In the genomic region with DNA sequence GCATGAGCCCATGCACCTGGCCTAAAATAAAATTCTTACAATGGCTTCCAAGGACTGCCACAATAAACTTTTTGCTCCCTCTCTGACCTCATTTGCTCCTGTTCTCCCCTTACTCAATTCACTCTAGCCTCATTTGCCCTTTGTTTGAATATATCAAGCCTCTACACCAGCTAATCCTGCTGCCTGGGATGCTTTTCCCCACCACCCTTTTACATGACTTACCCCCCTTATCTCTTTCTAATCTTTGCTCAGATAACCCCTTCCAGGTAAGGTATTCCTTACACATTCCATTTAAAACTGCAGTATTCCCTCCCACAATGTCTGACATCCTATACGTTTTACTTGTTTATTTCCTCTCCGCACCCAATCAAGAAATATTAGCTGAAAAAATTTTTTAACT, we compare ENCODE assay signal across 26 cellular contexts. TPM values are rescaled to one million over a fixed set of nuclear protein-coding genes. Genes with fewer than 3 reads are reported as not detected.
DNase-seq lines count a peak whose midpoint lies in the region; ATAC-seq and TF ChIP-seq lines count a peak whose summit lies in the region.
"Had no signal": no experiment of that assay in that cellular context is flagged by ENCODE, and none has a peak within 500 bp of the region (broad histone marks: within the 10 kb centered on the region; RNA-seq: fewer than 3 reads in every experiment).

No MANE protein-coding gene starts in this region.

- H3K27ac Mint-ChIP-seq in activated T-cell treated with anti-CD3 and anti-CD28 coated beads, Interleukin-2, amount 50 U/mL, for 24 hours, result peak overlapping the region; percentile 54
- H3K27ac Mint-ChIP-seq in CD8-positive, alpha-beta T cell, result peak overlapping the region; percentile 28
- H3K27ac Mint-ChIP-seq in activated T-helper 17 cell treated with anti-CD3 and anti-CD28 coated beads, Interleukin-2, amount 50 U/mL, for 72 hours, result peak overlapping the region; percentile 64
- H3K27ac Mint-ChIP-seq in mesothelial cell of epicardium, result peak overlapping the region; percentile 69

- intact Hi-C loops in CD8-positive, alpha-beta T cell (cut with DNase I, micrococcal nuclease), result no loop called here

- H3K4me1 Mint-ChIP-seq in activated T-cell treated with anti-CD3 and anti-CD28 coated beads, Interleukin-2, amount 50 U/mL, for 24 hours (ENCODE audit: low read depth), result peaks cover 19% of the 10 kb centered on the region
- peaks cover 20% of the 10 kb centered on the region for H3K4me1 Mint-ChIP-seq in CD8-positive, alpha-beta T cell (ENCODE audit: low read depth)
- peaks cover 13% of the 10 kb centered on the region for H3K4me1 Mint-ChIP-seq in activated T-helper 17 cell treated with anti-CD3 and anti-CD28 coated beads, Interleukin-2, amount 50 U/mL, for 72 hours
- H3K4me1 Mint-ChIP-seq in mesothelial cell of epicardium, result peaks cover 6% of the 10 kb centered on the region

- H3K36me3 Mint-ChIP-seq in activated T-cell treated with anti-CD3 and anti-CD28 coated beads, Interleukin-2, amount 50 U/mL, for 24 hours (ENCODE audit: low read depth), result peaks cover 93% of the 10 kb centered on the region
- H3K36me3 Mint-ChIP-seq in CD8-positive, alpha-beta T cell, result peaks cover 83% of the 10 kb centered on the region
- H3K36me3 Mint-ChIP-seq in activated T-helper 17 cell treated with anti-CD3 and anti-CD28 coated beads, Interleukin-2, amount 50 U/mL, for 72 hours (ENCODE audit: low read depth), result peaks cover 100% of the 10 kb centered on the region
- H3K36me3 Mint-ChIP-seq in mesothelial cell of epicardium, result peaks cover 34% of the 10 kb centered on the region

- no peaks in the 10 kb centered on the region for H3K9me3 ChIP-seq in CD8-positive, alpha-beta T cell (ENCODE audit: low read length)
- H3K9me3 ChIP-seq: BLaER1 treated with 17β-estradiol and CSF1 and Interleukin-3, amounts not matched to agents 10 nM and 100 nM; HAP-1; SJCRH30 had no signal

- no peak for ATAC-seq in CD8-positive, alpha-beta T cell
- no peak for ATAC-seq in activated T-helper 17 cell treated with anti-CD3 and anti-CD28 coated beads, Interleukin-2, amount 50 U/mL, for 72 hours (replicated peaks)
- ATAC-seq: Panc1 had no signal

- H3K27ac ChIP-seq in CD8-positive, alpha-beta T cell (ENCODE audit: low read depth, low read length), result no peak overlapping the region
- H3K27ac ChIP-seq: BLaER1 treated with 17β-estradiol and CSF1 and Interleukin-3, amounts not matched to agents 10 nM and 100 nM; GM23248; KMS-11; SJCRH30 had no signal

- no peaks in the 10 kb centered on the region for H3K27me3 ChIP-seq in CD8-positive, alpha-beta T cell (ENCODE audit: insufficient read depth, low read length)
- H3K27me3 ChIP-seq: BLaER1 treated with 17β-estradiol and CSF1 and Interleukin-3, amounts not matched to agents 10 nM and 100 nM; SJCRH30 had no signal

- H3K4me3 ChIP-seq in CD8-positive, alpha-beta T cell (ENCODE audit: low read depth, low read length), result no peak overlapping the region
- H3K4me3 ChIP-seq: BLaER1 treated with 17β-estradiol and CSF1 and Interleukin-3, amounts not matched to agents 10 nM and 100 nM; GM23248; HAP-1; SJCRH30 had no signal

- no peak for DNase-seq in activated T-cell treated with anti-CD3 and anti-CD28 coated beads, Interleukin-2, amount 50 U/mL, for 24 hours
- DNase-seq in activated T-cell treated with anti-CD3 and anti-CD28 coated beads for 4 hours, result no peak
- no peak for DNase-seq in CD8-positive, alpha-beta T cell
- no peak for DNase-seq in mesothelial cell of epicardium (ENCODE audit: low spot score in 2 of 2, unreplicated experiment in 2 of 2)
- DNase-seq in OCI-M2 (lab: John Stamatoyannopoulos, UW; ENCODE audit: unreplicated experiment), result no peak
- DNase-seq in nucleus accumbens (lab: John Stamatoyannopoulos, UW), result no peak
- no peak for DNase-seq in DMS79 (lab: John Stamatoyannopoulos, UW)
- DNase-seq: 8988T; Calu3; CD4-positive, alpha-beta memory T cell; DMS153; GM23248; IMR-90; NCI-H1105; NCI-H146; NCI-H2029 treated with DMSO at 0.1 percent for 48 hours; NCI-H345; NCI-H524; NCI-H774; NK-92 treated with Interleukin-12 subunit alpha and Interleukin-12 subunit beta, amount 100 ng/mL, for 24 hours; SJCRH30 had no signal

- no peaks in the 10 kb centered on the region for H3K9me3 Mint-ChIP-seq in activated T-cell treated with anti-CD3 and anti-CD28 coated beads, Interleukin-2, amount 50 U/mL, for 24 hours
- no peaks in the 10 kb centered on the region for H3K9me3 Mint-ChIP-seq in CD8-positive, alpha-beta T cell
- H3K9me3 Mint-ChIP-seq in activated T-helper 17 cell treated with anti-CD3 and anti-CD28 coated beads, Interleukin-2, amount 50 U/mL, for 72 hours, result no peaks in the 10 kb centered on the region
- no peaks in the 10 kb centered on the region for H3K9me3 Mint-ChIP-seq in mesothelial cell of epicardium
- H3K9me3 Mint-ChIP-seq: CD4-positive, alpha-beta memory T cell had no signal

- H3K36me3 ChIP-seq in CD8-positive, alpha-beta T cell (ENCODE audit: insufficient read depth, low read length), result peaks cover 33% of the 10 kb centered on the region

- CTCF ChIA-PET in CD8-positive, alpha-beta T cell (lab: Charles Lee), result no interaction called here

- no peaks in the 10 kb centered on the region for H3K4me1 ChIP-seq in CD8-positive, alpha-beta T cell (ENCODE audit: insufficient read depth, low read length)
- H3K4me1 ChIP-seq: SJCRH30 had no signal

- POLR2A ChIA-PET in CD8-positive, alpha-beta T cell (lab: Charles Lee), result no interaction called here

- no peak overlapping the region for H3K4me3 Mint-ChIP-seq in activated T-cell treated with anti-CD3 and anti-CD28 coated beads, Interleukin-2, amount 50 U/mL, for 24 hours
- H3K4me3 Mint-ChIP-seq in CD8-positive, alpha-beta T cell, result no peak overlapping the region
- no peak overlapping the region for H3K4me3 Mint-ChIP-seq in activated T-helper 17 cell treated with anti-CD3 and anti-CD28 coated beads, Interleukin-2, amount 50 U/mL, for 72 hours
- H3K4me3 Mint-ChIP-seq in mesothelial cell of epicardium, result no peak overlapping the region
- H3K4me3 Mint-ChIP-seq: CD4-positive, alpha-beta memory T cell had no signal

- no peak for TF ChIP-seq CTCF in CD8-positive, alpha-beta T cell (IDR thresholded peaks at IDR 0.05)
- TF ChIP-seq CTCF in mesothelial cell of epicardium (IDR thresholded peaks at IDR 0.05; ENCODE audit: unreplicated experiment), result no peak

- H3K27me3 Mint-ChIP-seq in activated T-cell treated with anti-CD3 and anti-CD28 coated beads, Interleukin-2, amount 50 U/mL, for 24 hours, result no peaks in the 10 kb centered on the region
- no peaks in the 10 kb centered on the region for H3K27me3 Mint-ChIP-seq in CD8-positive, alpha-beta T cell (ENCODE audit: low read depth)
- H3K27me3 Mint-ChIP-seq in activated T-helper 17 cell treated with anti-CD3 and anti-CD28 coated beads, Interleukin-2, amount 50 U/mL, for 72 hours, result no peaks in the 10 kb centered on the region
- H3K27me3 Mint-ChIP-seq in mesothelial cell of epicardium (ENCODE audit: low read depth), result no peaks in the 10 kb centered on the region
- H3K27me3 Mint-ChIP-seq: CD4-positive, alpha-beta memory T cell had no signal

RNA-seq across cellular contexts. Expression of a gene that starts 22.7 kb away (rescaled TPM):
- total RNA-seq in CD8-positive, alpha-beta T cell, result 10 to 100 TPM; 34.3 to 35.8 TPM
- total RNA-seq in activated T-helper 17 cell treated with anti-CD3 and anti-CD28 coated beads, Interleukin-2, amount 50 U/mL, for 72 hours, result 100 to 1,000 TPM; 138 to 163 TPM
- 70.4 to 74.2 TPM (median 72.6 TPM) in 3 replicates for total RNA-seq in mesothelial cell of epicardium

RNA-seq across cellular contexts. Expression of a gene that starts 26.6 kb away (rescaled TPM):
- 1 to 10 TPM; 6.7 to 7.0 TPM for total RNA-seq in CD8-positive, alpha-beta T cell
- 10 to 100 TPM; 39.4 to 59.5 TPM for total RNA-seq in activated T-helper 17 cell treated with anti-CD3 and anti-CD28 coated beads, Interleukin-2, amount 50 U/mL, for 72 hours
- 21.9 to 22.4 TPM (median 22.0 TPM) in 3 replicates for total RNA-seq in mesothelial cell of epicardium
